In genomic region chr22:26318975-26319374, GRCh38 we compare ENCODE assay signal across 12 cellular contexts.
DNase-seq lines count a peak whose midpoint lies in the region; ATAC-seq and TF ChIP-seq lines count a peak whose summit lies in the region.
"Had no signal": no experiment of that assay in that cellular context is flagged by ENCODE, and none has a peak within 500 bp of the region (broad histone marks: within the 10 kb centered on the region; RNA-seq: fewer than 3 reads in every experiment).

No MANE protein-coding gene starts in this region.

- peaks cover 4% of the 10 kb centered on the region for H3K27me3 Mint-ChIP-seq in GM23338 (ENCODE audit: insufficient read depth, low read depth, poor library complexity)

- H3K27ac ChIP-seq in DND-41 (ENCODE audit: low read length) (no peak overlapping the region), GM23338 (ENCODE audit: low read depth) (no peak overlapping the region), heart right ventricle (no peak overlapping the region)

- H3K4me1 Mint-ChIP-seq in GM23338, result peaks cover 2% of the 10 kb centered on the region; the same call in 1 of the 3 replicates

- ATAC-seq in DND-41 (ENCODE audit: insufficient read depth, low read depth) (no peak), GM23338 (peak; percentile 89), HG03439 (IDR thresholded peaks at IDR 0.05; ENCODE audit: unreplicated experiment) (no peak), GM18498 (IDR thresholded peaks at IDR 0.05; ENCODE audit: unreplicated experiment) (no peak), heart right ventricle (no peak)

- no peak overlapping the region for H3K4me3 ChIP-seq in DND-41 (ENCODE audit: low read depth in 1 of 2, low read length in 2 of 2)
- H3K4me3 ChIP-seq in GM23338, result no peak overlapping the region
- H3K4me3 ChIP-seq in foreskin fibroblast (ENCODE audit: low read depth in 1 of 2, low read length in 2 of 2), result no peak overlapping the region
- H3K4me3 ChIP-seq in heart right ventricle, result no peak overlapping the region

- in situ Hi-C loops in SK-MEL-5 (cut with HindIII; ENCODE audit: low pct_unique_long_range_greater_than_20kb, low sequenced_read_pairs), result no loop called here

- no peaks in the 10 kb centered on the region for H3K79me2 ChIP-seq in DND-41 (ENCODE audit: insufficient read depth, low read length)
- no peaks in the 10 kb centered on the region for H3K79me2 ChIP-seq in GM23338 (replicated peaks; ENCODE audit: insufficient read depth)

- intact Hi-C loops in heart right ventricle (cut with DNase I), result no loop called here

- H3K9me2 ChIP-seq in GM23338 (ENCODE audit: insufficient read depth), result no peaks in the 10 kb centered on the region

- H3K9me3 ChIP-seq in DND-41 (ENCODE audit: insufficient read depth, low read length, severe bottlenecking), result no peaks in the 10 kb centered on the region
- no peaks in the 10 kb centered on the region for H3K9me3 ChIP-seq in heart right ventricle

- H3K27ac Mint-ChIP-seq in GM23338, result no peak overlapping the region

- H4K20me1 ChIP-seq in DND-41 (ENCODE audit: insufficient read depth, low read length) (no peaks in the 10 kb centered on the region), GM23338 (replicated peaks; ENCODE audit: insufficient read depth) (no peaks in the 10 kb centered on the region)

- H3K4me1 ChIP-seq in DND-41 (ENCODE audit: insufficient read depth, low read length) (no peaks in the 10 kb centered on the region), GM23338 (ENCODE audit: insufficient read depth) (no peaks in the 10 kb centered on the region), heart right ventricle (peaks cover 0 to 11% (median 0%) of the 10 kb centered on the region in 9 donors)

- H3F3A ChIP-seq in GM23338 (replicated peaks; ENCODE audit: low read depth), result no peaks in the 10 kb centered on the region

- H3K4me2 ChIP-seq in DND-41 (ENCODE audit: insufficient read depth, low read length) (no peak overlapping the region), GM23338 (no peak overlapping the region)

- H3K36me3 Mint-ChIP-seq in GM23338 (ENCODE audit: low read depth), result no peaks in the 10 kb centered on the region

- no peak overlapping the region for H3K9ac ChIP-seq in DND-41 (ENCODE audit: low read depth, low read length)

- H3K27me3 ChIP-seq in DND-41 (ENCODE audit: insufficient read depth, low read length, poor library complexity) (peaks cover 5% of the 10 kb centered on the region), GM23338 (ENCODE audit: insufficient read depth) (no peaks in the 10 kb centered on the region), heart right ventricle (peaks cover 0 to 8% (median 0%) of the 10 kb centered on the region in 7 donors)

- WGBS in heart right ventricle, 2 donors, result 52 to 54% methylated on average over 6 of the region's 6 CpGs

- no peak overlapping the region for H3K4me3 Mint-ChIP-seq in GM23338

- DNase-seq in DND-41 (no peak), GM23338 (ENCODE audit: low spot score) (peak; percentile 83), SK-MEL-5 (ENCODE audit: low read depth, low spot score) (peak; percentile 62), foreskin fibroblast (peak; percentile 22 to 47), heart right ventricle (no peak)
- DNase-seq in activated naive CD4-positive, alpha-beta T cell treated with anti-CD3 and anti-CD28 coated beads, Interleukin-2, amount 50 U/mL, for 16 hours, result no peak
- DNase-seq: cortex of kidney; DMS 273 treated with DMSO at 0.1 percent for 48 hours; nucleus accumbens; stimulated activated naive CD4-positive, alpha-beta T cell had no signal

- no peaks in the 10 kb centered on the region for H3K9me3 Mint-ChIP-seq in GM23338

- H2AFZ ChIP-seq in DND-41 (ENCODE audit: low read depth, low read length), result no peak overlapping the region
- H2AFZ ChIP-seq in GM23338, result no peak overlapping the region

- TF ChIP-seq CTCF in DND-41 (IDR thresholded peaks at IDR 0.05; ENCODE audit: borderline replicate concordance, extremely low read depth, low read length, poor library complexity, severe bottlenecking) (peak; percentile 55), GM23338 (conservative IDR thresholded peaks at IDR 0.05; ENCODE audit: low read depth in 2 of 2) (peak; percentile 69 to 77), foreskin fibroblast (IDR thresholded peaks at IDR 0.05; ENCODE audit: low read depth, low read length) (peak; percentile 33), heart right ventricle (IDR thresholded peaks at IDR 0.05) (peak in 1 of 9 donors; percentile 15)

- H3K36me3 ChIP-seq in DND-41 (ENCODE audit: insufficient read depth, low read length) (no peaks in the 10 kb centered on the region), GM23338 (ENCODE audit: insufficient read depth) (no peaks in the 10 kb centered on the region), heart right ventricle (no peaks in the 10 kb centered on the region)

TF ChIP-seq in GM23338, 12 proteins besides CTCF, POLR2A, EP300 and RAD21 (continues in another document):
- TF ChIP-seq, protein P1, sequence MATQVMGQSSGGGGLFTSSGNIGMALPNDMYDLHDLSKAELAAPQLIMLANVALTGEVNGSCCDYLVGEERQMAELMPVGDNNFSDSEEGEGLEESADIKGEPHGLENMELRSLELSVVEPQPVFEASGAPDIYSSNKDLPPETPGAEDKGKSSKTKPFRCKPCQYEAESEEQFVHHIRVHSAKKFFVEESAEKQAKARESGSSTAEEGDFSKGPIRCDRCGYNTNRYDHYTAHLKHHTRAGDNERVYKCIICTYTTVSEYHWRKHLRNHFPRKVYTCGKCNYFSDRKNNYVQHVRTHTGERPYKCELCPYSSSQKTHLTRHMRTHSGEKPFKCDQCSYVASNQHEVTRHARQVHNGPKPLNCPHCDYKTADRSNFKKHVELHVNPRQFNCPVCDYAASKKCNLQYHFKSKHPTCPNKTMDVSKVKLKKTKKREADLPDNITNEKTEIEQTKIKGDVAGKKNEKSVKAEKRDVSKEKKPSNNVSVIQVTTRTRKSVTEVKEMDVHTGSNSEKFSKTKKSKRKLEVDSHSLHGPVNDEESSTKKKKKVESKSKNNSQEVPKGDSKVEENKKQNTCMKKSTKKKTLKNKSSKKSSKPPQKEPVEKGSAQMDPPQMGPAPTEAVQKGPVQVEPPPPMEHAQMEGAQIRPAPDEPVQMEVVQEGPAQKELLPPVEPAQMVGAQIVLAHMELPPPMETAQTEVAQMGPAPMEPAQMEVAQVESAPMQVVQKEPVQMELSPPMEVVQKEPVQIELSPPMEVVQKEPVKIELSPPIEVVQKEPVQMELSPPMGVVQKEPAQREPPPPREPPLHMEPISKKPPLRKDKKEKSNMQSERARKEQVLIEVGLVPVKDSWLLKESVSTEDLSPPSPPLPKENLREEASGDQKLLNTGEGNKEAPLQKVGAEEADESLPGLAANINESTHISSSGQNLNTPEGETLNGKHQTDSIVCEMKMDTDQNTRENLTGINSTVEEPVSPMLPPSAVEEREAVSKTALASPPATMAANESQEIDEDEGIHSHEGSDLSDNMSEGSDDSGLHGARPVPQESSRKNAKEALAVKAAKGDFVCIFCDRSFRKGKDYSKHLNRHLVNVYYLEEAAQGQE (IDR thresholded peaks at IDR 0.05; ENCODE audit: unreplicated experiment), result no peak
- TF ChIP-seq EZH2 (IDR thresholded peaks at IDR 0.05; ENCODE audit: low read depth, unreplicated experiment), result no peak
- no peak for TF ChIP-seq CREB1 (CRISPR knock-in tag; IDR thresholded peaks at IDR 0.05; ENCODE audit: low read depth)
- no peak for TF ChIP-seq ETS1 (IDR thresholded peaks at IDR 0.05)
- TF ChIP-seq ZNF114 (CRISPR knock-in tag; IDR thresholded peaks at IDR 0.05), result no peak

Comparison
In these comparisons a context has a peak if more than half of its experiments do, and no peak if none do; other contexts are left out.
1. DNase-seq: peak in GM23338 (single experiment), SK-MEL-5 (single experiment) and foreskin fibroblast (2 of 2); none in DND-41 (single experiment), activated naive CD4-positive, alpha-beta T cell treated with anti-CD3 and anti-CD28 coated beads, Interleukin-2, amount 50 U/mL, for 16 hours (single experiment) and heart right ventricle (0 of 2).